1 cellular context compared by ENCODE assay signal in genomic region chr2:175175320-175175719, GRCh38.
TF ChIP-seq lines count a peak whose summit lies in the region.

No MANE protein-coding gene starts in this region.

TF ChIP-seq in WTC11, 78 proteins besides CTCF, POLR2A, EP300 and RAD21 (continued from another document):
- TF ChIP-seq, protein P1, sequence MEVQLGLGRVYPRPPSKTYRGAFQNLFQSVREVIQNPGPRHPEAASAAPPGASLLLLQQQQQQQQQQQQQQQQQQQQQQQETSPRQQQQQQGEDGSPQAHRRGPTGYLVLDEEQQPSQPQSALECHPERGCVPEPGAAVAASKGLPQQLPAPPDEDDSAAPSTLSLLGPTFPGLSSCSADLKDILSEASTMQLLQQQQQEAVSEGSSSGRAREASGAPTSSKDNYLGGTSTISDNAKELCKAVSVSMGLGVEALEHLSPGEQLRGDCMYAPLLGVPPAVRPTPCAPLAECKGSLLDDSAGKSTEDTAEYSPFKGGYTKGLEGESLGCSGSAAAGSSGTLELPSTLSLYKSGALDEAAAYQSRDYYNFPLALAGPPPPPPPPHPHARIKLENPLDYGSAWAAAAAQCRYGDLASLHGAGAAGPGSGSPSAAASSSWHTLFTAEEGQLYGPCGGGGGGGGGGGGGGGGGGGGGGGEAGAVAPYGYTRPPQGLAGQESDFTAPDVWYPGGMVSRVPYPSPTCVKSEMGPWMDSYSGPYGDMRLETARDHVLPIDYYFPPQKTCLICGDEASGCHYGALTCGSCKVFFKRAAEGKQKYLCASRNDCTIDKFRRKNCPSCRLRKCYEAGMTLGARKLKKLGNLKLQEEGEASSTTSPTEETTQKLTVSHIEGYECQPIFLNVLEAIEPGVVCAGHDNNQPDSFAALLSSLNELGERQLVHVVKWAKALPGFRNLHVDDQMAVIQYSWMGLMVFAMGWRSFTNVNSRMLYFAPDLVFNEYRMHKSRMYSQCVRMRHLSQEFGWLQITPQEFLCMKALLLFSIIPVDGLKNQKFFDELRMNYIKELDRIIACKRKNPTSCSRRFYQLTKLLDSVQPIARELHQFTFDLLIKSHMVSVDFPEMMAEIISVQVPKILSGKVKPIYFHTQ (CRISPR knock-in tag; IDR thresholded peaks at IDR 0.05), result no peak
- no peak for TF ChIP-seq ZNF396 (CRISPR knock-in tag; IDR thresholded peaks at IDR 0.05; ENCODE audit: borderline replicate concordance)
